21 cellular contexts compared by ENCODE assay signal in genomic region chr6:1264619-1265445, GRCh38. TPM values are rescaled to one million over a fixed set of nuclear protein-coding genes. Genes with fewer than 3 reads are reported as not detected.
DNase-seq lines count a peak whose midpoint lies in the region; ATAC-seq, FAIRE-seq and TF ChIP-seq lines count a peak whose summit lies in the region.
"Had no signal": no experiment of that assay in that cellular context is flagged by ENCODE, and none has a peak within 500 bp of the region (broad histone marks: within the 10 kb centered on the region; RNA-seq: fewer than 3 reads in every experiment).

No MANE protein-coding gene starts in this region.

- no peak overlapping the region for H2AK5ac ChIP-seq in IMR-90 (ENCODE audit: low read depth, low read length)

- H2BK120ac ChIP-seq in IMR-90 (ENCODE audit: low read depth, low read length) = no peak overlapping the region

- H3K9me2 ChIP-seq in hepatocyte (replicated peaks; ENCODE audit: insufficient read depth) = no peaks in the 10 kb centered on the region

- no peaks in the 10 kb centered on the region for H4K20me1 ChIP-seq in IMR-90 (ENCODE audit: insufficient read depth, low read length)
- H4K20me1 ChIP-seq in K562 (replicated peaks; ENCODE audit: control insufficient read depth, insufficient read depth, low read length) = no peaks in the 10 kb centered on the region
- H4K20me1 ChIP-seq in hepatocyte (ENCODE audit: insufficient read depth, poor library complexity, severe bottlenecking) = no peaks in the 10 kb centered on the region
- H4K20me1 ChIP-seq: BLaER1 had no signal

- H3K9me1 ChIP-seq in IMR-90 (ENCODE audit: insufficient read depth, low read length) (no peaks in the 10 kb centered on the region), K562 (ENCODE audit: control insufficient read depth, insufficient read depth, low read length) (no peaks in the 10 kb centered on the region)

- WGBS in IMR-90 (ENCODE audit: extremely low coverage in 2 of 2, insufficient read length in 1 of 2), 2 experiments = no CpG with 5 or more reads among the region's 11 CpGs
- under 1% methylated on average over 11 of the region's 11 CpGs for WGBS in K562 (ENCODE audit: insufficient coverage, low coverage, missing lambda C conversion rate)
- 89% methylated on average over 11 of the region's 11 CpGs for WGBS in hepatocyte (ENCODE audit: low lambda C conversion rate, missing lambda C conversion rate)

- no peak overlapping the region for H2BK20ac ChIP-seq in IMR-90 (ENCODE audit: low read depth, low read length)

- H3K18ac ChIP-seq in IMR-90 (ENCODE audit: low read depth, low read length) = no peak overlapping the region

- H2BK5ac ChIP-seq in IMR-90 (ENCODE audit: low read depth, low read length, poor library complexity, severe bottlenecking) = no peak overlapping the region

- H3K79me1 ChIP-seq in IMR-90 (ENCODE audit: low read depth in 1 of 2, low read length in 2 of 2) = no peaks in the 10 kb centered on the region

- H3K4me3 ChIP-seq in right atrium auricular region = no peak overlapping the region
- H3K4me3 ChIP-seq in left ventricle myocardium inferior = no peak overlapping the region
- H3K4me3 ChIP-seq in IMR-90 (ENCODE audit: insufficient read depth, low read depth, low read length) = no peak overlapping the region
- H3K4me3 ChIP-seq in K562 = no peak overlapping the region
- H3K4me3 ChIP-seq in hepatocyte = no peak overlapping the region
- H3K4me3 ChIP-seq: BLaER1, GM23338 had no signal

- TF ChIP-seq RAD21 in IMR-90 (IDR thresholded peaks at IDR 0.05; ENCODE audit: low read length) = no peak
- no peak for TF ChIP-seq RAD21 in K562 (CRISPR knock-in tag; conservative IDR thresholded peaks at IDR 0.05 in 1 of 2, IDR thresholded peaks at IDR 0.05 in 1 of 2)

- CTCF ChIA-PET in IMR-90 (lab: Yijun Ruan, JAX) = interaction anchor here (0.6 kb wide), 1 partner anchor 467 kb away, joined by 3 read pairs; no protein-coding TSS in a partner anchor
- CTCF ChIA-PET in K562 (lab: Yijun Ruan, JAX; ENCODE audit: low intra/inter-chr PET ratio) = no interaction called here

- H3K14ac ChIP-seq in IMR-90 (replicated peaks; ENCODE audit: low read depth, low read length) = no peak overlapping the region

- FAIRE-seq in K562 (lab: Jason Lieb, UNC) (no peak), GM12892 (lab: Jason Lieb, UNC) (no peak), frontal cortex (lab: Jason Lieb, UNC) (no peak)
- FAIRE-seq: HTR-8/SVneo had no signal

- DNase-seq in right atrium auricular region (ENCODE audit: low spot score) = peak; percentile 21
- DNase-seq in left ventricle myocardium inferior = no peak
- no peak for DNase-seq in IMR-90
- no peak for DNase-seq in K562 (ENCODE audit: extremely low read depth in 1 of 4, low spot score in 3 of 4)
- no peak for DNase-seq in hepatocyte (ENCODE audit: low spot score)
- no peak for DNase-seq in GM12892 (ENCODE audit: insufficient read length)
- DNase-seq in frontal cortex (ENCODE audit: low spot score in 2 of 2) = no peak
- DNase-seq in KBM-7 = no peak
- DNase-seq: Calu3; CD4-positive, alpha-beta memory T cell; DMS79 treated with DMSO at 0.1 percent for 48 hours; GF-D8; H7; Karpas-422 had no signal

- no peak overlapping the region for H3K23ac ChIP-seq in IMR-90 (ENCODE audit: low read depth, low read length)

- POLR2A ChIA-PET in IMR-90 (lab: Charles Lee; ENCODE audit: unreplicated experiment) (no interaction called here), K562 (lab: Yijun Ruan, JAX) (no interaction called here)

- no peak overlapping the region for H3K4me2 ChIP-seq in IMR-90 (ENCODE audit: low read depth, low read length)
- H3K4me2 ChIP-seq in K562 (ENCODE audit: insufficient read depth, low read length) = no peak overlapping the region
- peak overlapping the region; percentile 21 for H3K4me2 ChIP-seq in hepatocyte
- H3K4me2 ChIP-seq: BLaER1, GM23338 had no signal

- H3K4ac ChIP-seq in IMR-90 (ENCODE audit: low read depth, low read length) = no peak overlapping the region

- BruUV-seq in IMR-90 (replicated peaks; lab: Mats Ljungman, UMichigan) (no TSS peak), K562 (replicated peaks; lab: Mats Ljungman, UMichigan) (no TSS peak)

- no peak overlapping the region for H3K9ac ChIP-seq in IMR-90 (ENCODE audit: low read depth, low read length)
- no peak overlapping the region for H3K9ac ChIP-seq in K562 (ENCODE audit: insufficient read depth in 1 of 2, low read depth in 2 of 2, low read length in 2 of 2)
- H3K9ac ChIP-seq: BLaER1 had no signal

- no peak for TF ChIP-seq POLR2A in IMR-90 (IDR thresholded peaks at IDR 0.05; ENCODE audit: low read depth, low read length)
- TF ChIP-seq POLR2A in K562 (conservative IDR thresholded peaks at IDR 0.05) = no peak
- no peak for TF ChIP-seq POLR2A in GM12892 (IDR thresholded peaks at IDR 0.05; ENCODE audit: low read depth, low read length)

- no peak overlapping the region; the same call in 2 of the 3 replicates for H2BK15ac ChIP-seq in IMR-90 (ENCODE audit: low read depth, low read length)

- H3K36me3 ChIP-seq in right atrium auricular region = no peaks in the 10 kb centered on the region
- no peaks in the 10 kb centered on the region for H3K36me3 ChIP-seq in left ventricle myocardium inferior
- H3K36me3 ChIP-seq in IMR-90 (ENCODE audit: control insufficient read depth, insufficient read depth, low read length) = no peaks in the 10 kb centered on the region
- no peaks in the 10 kb centered on the region for H3K36me3 ChIP-seq in K562 (ENCODE audit: control insufficient read depth, insufficient read depth, low read length)
- no peaks in the 10 kb centered on the region for H3K36me3 ChIP-seq in hepatocyte (replicated peaks; ENCODE audit: insufficient read depth, low read depth)
- H3K36me3 ChIP-seq: BLaER1 had no signal

- dilution Hi-C loops in IMR-90 (cut with HindIII; ENCODE audit: low sequenced_read_pairs, unreplicated experiment) = no loop called here

- no peaks in the 10 kb centered on the region for H3K79me2 ChIP-seq in K562 (ENCODE audit: control insufficient read depth, insufficient read depth, low read length)
- no peaks in the 10 kb centered on the region for H3K79me2 ChIP-seq in hepatocyte

- intact Hi-C loops in left ventricle myocardium inferior (cut with micrococcal nuclease) = no loop called here
- intact Hi-C loops in IMR-90 (cut with micrococcal nuclease) = no loop called here
- intact Hi-C loops in K562 (cut with micrococcal nuclease) = no loop called here

- H4K8ac ChIP-seq in IMR-90 (ENCODE audit: low read depth in 2 of 2, low read length in 2 of 2) = no peak overlapping the region

- no peaks in the 10 kb centered on the region for H3K27me3 ChIP-seq in right atrium auricular region
- H3K27me3 ChIP-seq in left ventricle myocardium inferior (ENCODE audit: low read depth) = peaks cover 88% of the 10 kb centered on the region
- H3K27me3 ChIP-seq in IMR-90 (ENCODE audit: control insufficient read depth, insufficient read depth, low read length) = peaks cover 5% of the 10 kb centered on the region
- peaks cover 0 to 19% of the 10 kb centered on the region in 2 experiments; a peak in 1 of 5 replicates for H3K27me3 ChIP-seq in K562 (ENCODE audit: control insufficient read depth in 2 of 2, insufficient read depth in 2 of 2, low read length in 2 of 2)
- H3K27me3 ChIP-seq in hepatocyte = no peaks in the 10 kb centered on the region
- H3K27me3 ChIP-seq: BLaER1 had no signal

- no peak overlapping the region for H4K91ac ChIP-seq in IMR-90 (ENCODE audit: insufficient read depth, low read depth, low read length)

- ATAC-seq in IMR-90 (ENCODE audit: low read depth) (no peak), K562 (no peak)
- ATAC-seq: GM23338 had no signal

- H3K27ac ChIP-seq in right atrium auricular region (no peak overlapping the region), left ventricle myocardium inferior (replicated peaks) (no peak overlapping the region), IMR-90 (ENCODE audit: insufficient read depth, low read length) (no peak overlapping the region), K562 (ENCODE audit: extremely low read depth, low read depth, low read length) (no peak overlapping the region), hepatocyte (peak overlapping the region; percentile 77)
- H3K27ac ChIP-seq: 22Rv1, BLaER1, HL-60 had no signal

- no peak for TF ChIP-seq EP300 in K562 (IDR thresholded peaks at IDR 0.05; ENCODE audit: low read length)

- no peak overlapping the region for H2AK9ac ChIP-seq in IMR-90 (replicated peaks; ENCODE audit: low read depth, low read length, poor library complexity)

- no peak overlapping the region for H4K5ac ChIP-seq in IMR-90 (ENCODE audit: low read depth, low read length)

- no peaks in the 10 kb centered on the region for H3K9me3 ChIP-seq in right atrium auricular region
- H3K9me3 ChIP-seq in left ventricle myocardium inferior (replicated peaks) = no peaks in the 10 kb centered on the region
- no peaks in the 10 kb centered on the region for H3K9me3 ChIP-seq in IMR-90 (ENCODE audit: control insufficient read depth, insufficient read depth, low read length)
- H3K9me3 ChIP-seq in K562 (replicated peaks; ENCODE audit: control insufficient read depth, insufficient read depth, low read depth, low read length) = no peaks in the 10 kb centered on the region
- H3K9me3 ChIP-seq in hepatocyte (ENCODE audit: low read depth) = no peaks in the 10 kb centered on the region

- H3K56ac ChIP-seq in IMR-90 (ENCODE audit: extremely low read depth, insufficient read depth, low read length) = no peak overlapping the region

- in situ Hi-C loops in IMR-90 (cut with MboI; ENCODE audit: low sequenced_read_pairs) = no loop called here
- in situ Hi-C loops in K562 (cut with MboI) = no loop called here
- in situ Hi-C loops in KBM-7 (cut with MboI; ENCODE audit: low pct_unique_long_range_greater_than_20kb, low sequenced_read_pairs) = no loop called here

- H2AFZ ChIP-seq in IMR-90 (replicated peaks; ENCODE audit: low read length, poor library complexity) (no peak overlapping the region), K562 (ENCODE audit: low read depth, low read length) (no peak overlapping the region), hepatocyte (no peak overlapping the region)
- H2AFZ ChIP-seq: GM23338 had no signal

- no peaks in the 10 kb centered on the region for H3K4me1 ChIP-seq in right atrium auricular region
- H3K4me1 ChIP-seq in left ventricle myocardium inferior = no peaks in the 10 kb centered on the region
- no peaks in the 10 kb centered on the region for H3K4me1 ChIP-seq in IMR-90 (ENCODE audit: control insufficient read depth, insufficient read depth, low read length)
- no peaks in the 10 kb centered on the region for H3K4me1 ChIP-seq in K562 (replicated peaks in 1 of 2; ENCODE audit: control insufficient read depth in 2 of 2, insufficient read depth in 2 of 2, low read length in 2 of 2)
- H3K4me1 ChIP-seq in hepatocyte (ENCODE audit: insufficient read depth) = peaks cover 17% of the 10 kb centered on the region
- H3K4me1 ChIP-seq: BLaER1 had no signal

- TF ChIP-seq CTCF in right atrium auricular region (IDR thresholded peaks at IDR 0.05) = no peak
- no peak for TF ChIP-seq CTCF in left ventricle myocardium inferior (IDR thresholded peaks at IDR 0.05; ENCODE audit: borderline replicate concordance)
- TF ChIP-seq CTCF in IMR-90 (conservative IDR thresholded peaks at IDR 0.05; ENCODE audit: low read depth, low read length) = no peak
- TF ChIP-seq CTCF in K562 (IDR thresholded peaks at IDR 0.05 in 2 of 3, conservative IDR thresholded peaks at IDR 0.05 in 1 of 3; ENCODE audit: insufficient read depth in 2 of 3, low read depth in 1 of 3, low read length in 3 of 3) = no peak
- TF ChIP-seq CTCF in hepatocyte (IDR thresholded peaks at IDR 0.05; ENCODE audit: poor library complexity) = no peak

RNA-seq across cellular contexts. Expression of gene FOXQ1, which starts 47.1 kb away (rescaled TPM):
- total RNA-seq in right atrium auricular region (not detected), left ventricle myocardium inferior (not detected), IMR-90 (2012; rRNA removed) (not detected in 2 replicates), K562 (2014; rRNA removed) (not detected in 2 replicates), K562 (2014; rRNA removed; fragmentation: Illumina TruSeq; extraction: Trizol) (not detected in 2 replicates), K562 (2015; rRNA removed; fragmentation: Illumina TruSeq; extraction: Trizol) (not detected in 2 replicates), K562 (2021) (not detected in 2 replicates), hepatocyte (12.8 and 14.2 TPM in 2 replicates), frontal cortex (1.2 TPM)
- polyA plus RNA-seq in IMR-90 (2012; rRNA removed) (0.09 TPM in 1 of 2 replicates, not detected in the other), K562 (2011; rRNA removed) (not detected in 2 replicates), K562 (2014; fragmentation: Illumina TruSeq; extraction: Trizol) (not detected in 2 replicates), K562 (2014; fragmentation: Nextera tagmentation; extraction: Ambion mirVana) (not detected), K562 (2014; rRNA removed) (not detected in 2 replicates), hepatocyte (15.1 and 25.9 TPM in 2 replicates)
- polyA plus RNA-seq in IMR-90 (2012; cell fraction: cytosol; rRNA removed) = 0.02 and 0.07 TPM in 2 replicates
- polyA plus RNA-seq in IMR-90 (2012; cell fraction: nucleus; rRNA removed; ENCODE audit: low replicate concordance) = 0.11 and 0.12 TPM in 2 replicates
- total RNA-seq in K562 (2011; cell fraction: chromatin; rRNA removed; ENCODE audit: low replicate concordance) = not detected in 2 replicates
- not detected in 2 replicates for total RNA-seq in K562 (2011; cell fraction: nucleolus; rRNA removed)
- not detected in 2 replicates for total RNA-seq in K562 (2011; cell fraction: nucleoplasm; rRNA removed)
- not detected in 2 replicates for polyA plus RNA-seq in K562 (2011; cell fraction: cytosol; rRNA removed)
- polyA plus RNA-seq in K562 (2011; cell fraction: nucleus; rRNA removed) = not detected in 2 replicates
- not detected in 2 replicates for polyA plus RNA-seq in K562 (2012)
- not detected in 2 replicates for polyA minus RNA-seq in K562 (2011; rRNA and poly(A)+ RNA removed)
- polyA minus RNA-seq in K562 (2011; cell fraction: cytosol; rRNA and poly(A)+ RNA removed) = 1.8 TPM in 1 of 2 replicates, not detected in the other
- polyA minus RNA-seq in K562 (2011; cell fraction: nucleus; rRNA and poly(A)+ RNA removed) = 0.13 TPM in 1 of 2 replicates, not detected in the other
- polyA plus RNA-seq in GM12892 (2012; ENCODE audit: missing spikeins) = not detected
- total RNA-seq: A673; CD4-positive, alpha-beta memory T cell; GM23338 had no signal
- polyA plus RNA-seq: CD14-positive monocyte; CD4-positive, alpha-beta memory T cell; GM23338 had no signal
